Comparison of ENCODE assay signal across 9 cellular contexts in the genomic region with DNA sequence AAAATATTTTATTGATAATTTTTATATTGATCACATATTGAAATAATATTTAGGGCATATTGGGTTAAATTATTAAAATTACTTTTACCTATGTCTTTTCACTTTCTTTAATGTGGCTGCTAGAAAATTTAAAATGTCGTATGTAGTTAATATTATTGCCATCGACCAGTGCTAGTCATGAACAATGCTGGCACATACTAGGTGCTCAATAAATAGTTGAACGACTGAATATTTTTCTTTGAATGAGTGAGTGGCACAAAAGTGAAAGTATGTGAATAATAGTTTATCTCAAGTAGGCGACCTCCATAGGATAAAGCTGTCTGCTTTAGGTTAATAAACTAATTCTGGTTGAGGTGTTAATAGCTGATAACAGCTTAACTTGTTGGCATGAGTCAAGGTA.
DNase-seq lines count a peak whose midpoint lies in the region; ATAC-seq and TF ChIP-seq lines count a peak whose summit lies in the region.
"Had no signal": no experiment of that assay in that cellular context is flagged by ENCODE, and none has a peak within 500 bp of the region (broad histone marks: within the 10 kb centered on the region; RNA-seq: fewer than 3 reads in every experiment).

No MANE protein-coding gene starts in this region.

- H3K27ac Mint-ChIP-seq in effector memory CD8-positive, alpha-beta T cell: peak overlapping the region; percentile 79 to 94
- H3K27ac Mint-ChIP-seq in osteocyte (ENCODE audit: unreplicated experiment): peak overlapping the region; percentile 71

- H4K20me1 ChIP-seq in SK-N-SH (ENCODE audit: insufficient read depth): no peaks in the 10 kb centered on the region
- no peaks in the 10 kb centered on the region for H4K20me1 ChIP-seq in PC-3 (ENCODE audit: low read length)

- WGBS in SK-N-SH (ENCODE audit: low lambda C conversion rate): 82% methylated on average over 4 of the region's 4 CpGs

- DNase-seq in SK-N-SH: no peak
- no peak for DNase-seq in PC-3
- no peak for DNase-seq in effector memory CD8-positive, alpha-beta T cell
- no peak for DNase-seq in osteocyte (ENCODE audit: extremely low spot score, unreplicated experiment)
- no peak for DNase-seq in GM20000 (ENCODE audit: low spot score)
- no peak for DNase-seq in A172 (ENCODE audit: low spot score)

- H3K27ac ChIP-seq in SK-N-SH (ENCODE audit: low read depth in 2 of 2, low read length in 1 of 2) (peak overlapping the region in 1 of 2 experiments; percentile 37; a peak in 1 of 4 replicates), PC-3 (ENCODE audit: low read length) (no peak overlapping the region)
- H3K27ac ChIP-seq: 22Rv1 had no signal

- H3K9me2 ChIP-seq in SK-N-SH (no peaks in the 10 kb centered on the region), PC-3 (replicated peaks; ENCODE audit: low read length) (no peaks in the 10 kb centered on the region)

- no peaks in the 10 kb centered on the region for H3K27me3 ChIP-seq in SK-N-SH (ENCODE audit: insufficient read depth)
- no peaks in the 10 kb centered on the region for H3K27me3 ChIP-seq in PC-3 (ENCODE audit: low read length)

- no peak for TF ChIP-seq EP300 in SK-N-SH (IDR thresholded peaks at IDR 0.05; ENCODE audit: borderline replicate concordance in 1 of 2, low read depth in 1 of 2, low read length in 1 of 2)

- TF ChIP-seq CTCF in SK-N-SH (IDR thresholded peaks at IDR 0.05) (no peak), PC-3 (conservative IDR thresholded peaks at IDR 0.05; ENCODE audit: low read depth, low read length) (no peak), osteocyte (IDR thresholded peaks at IDR 0.05) (no peak), GM20000 (IDR thresholded peaks at IDR 0.05; ENCODE audit: extremely low read depth, missing control alignments) (no peak)

- H3F3A ChIP-seq in SK-N-SH (replicated peaks; ENCODE audit: insufficient read depth) (peaks cover 35% of the 10 kb centered on the region), PC-3 (ENCODE audit: low read length, unreplicated experiment) (peaks cover 14% of the 10 kb centered on the region)

- intact Hi-C loops in PC-3 (cut with micrococcal nuclease): loop anchor here (10.0 kb wide), 3 partner anchors 299 to 549 kb away; no protein-coding TSS in a partner anchor

- CTCF ChIA-PET in SK-N-SH (lab: Yijun Ruan, JAX): interaction anchor here (0.6 to 1.1 kb wide), 2 partner anchors 550 to 553 kb away, joined by 3 read pairs; no protein-coding TSS in a partner anchor
- CTCF ChIA-PET in PC-3 (lab: Charles Lee): no interaction called here

- H3K9ac ChIP-seq in SK-N-SH: peak overlapping the region; percentile 47; the same call in 1 of the 2 replicates
- H3K9ac ChIP-seq in PC-3 (ENCODE audit: low read length): peak overlapping the region; percentile 63

- ATAC-seq in SK-N-SH treated with all-trans-retinoic acid at 6 μM for 48 hours: no peak
- ATAC-seq in PC-3: no peak
- no peak for ATAC-seq in effector memory CD8-positive, alpha-beta T cell (replicated peaks)
- ATAC-seq in HG02763 (IDR thresholded peaks at IDR 0.05; ENCODE audit: unreplicated experiment): no peak

- H3K4me3 ChIP-seq in SK-N-SH (ENCODE audit: low read depth in 2 of 2, low read length in 1 of 2) (no peak overlapping the region; a peak in 1 of 4 replicates), PC-3 (ENCODE audit: low read length) (peak overlapping the region; percentile 68)

- no peak for TF ChIP-seq RAD21 in SK-N-SH (IDR thresholded peaks at IDR 0.05; ENCODE audit: low read length)

- H3K27me3 Mint-ChIP-seq in effector memory CD8-positive, alpha-beta T cell: no peaks in the 10 kb centered on the region
- H3K27me3 Mint-ChIP-seq in osteocyte (ENCODE audit: unreplicated experiment): no peaks in the 10 kb centered on the region

- H3K4me1 Mint-ChIP-seq in effector memory CD8-positive, alpha-beta T cell (ENCODE audit: low read depth in 2 of 2): peaks cover 15 to 21% of the 10 kb centered on the region in 2 donors
- peaks cover 52% of the 10 kb centered on the region for H3K4me1 Mint-ChIP-seq in osteocyte (ENCODE audit: unreplicated experiment)

- H3K9me3 ChIP-seq in SK-N-SH (no peaks in the 10 kb centered on the region), PC-3 (ENCODE audit: low read length) (no peaks in the 10 kb centered on the region)

- H3K36me3 ChIP-seq in SK-N-SH (replicated peaks in 1 of 2; ENCODE audit: control insufficient read depth in 1 of 2, insufficient read depth in 2 of 2, low read length in 1 of 2) (no peaks in the 10 kb centered on the region), PC-3 (ENCODE audit: low read depth, low read length) (no peaks in the 10 kb centered on the region)

- POLR2A ChIA-PET in SK-N-SH (lab: Yijun Ruan, JAX) (no interaction called here), PC-3 (lab: Charles Lee; ENCODE audit: unreplicated experiment) (no interaction called here)

- H3K4me1 ChIP-seq in SK-N-SH (ENCODE audit: control insufficient read depth in 1 of 2, insufficient read depth in 2 of 2, low read depth in 1 of 2, low read length in 1 of 2) (peaks cover 5 to 29% of the 10 kb centered on the region in 2 experiments), PC-3 (ENCODE audit: insufficient read depth, low read length) (peaks cover 62% of the 10 kb centered on the region)

- H3K4me2 ChIP-seq in SK-N-SH (peak overlapping the region; percentile 46; the same call in 1 of the 2 replicates), PC-3 (ENCODE audit: low read length) (peak overlapping the region; percentile 92)

- no peaks in the 10 kb centered on the region for H3K9me3 Mint-ChIP-seq in effector memory CD8-positive, alpha-beta T cell
- H3K9me3 Mint-ChIP-seq in osteocyte (ENCODE audit: unreplicated experiment): no peaks in the 10 kb centered on the region

- H2AFZ ChIP-seq in SK-N-SH (ENCODE audit: low read depth): no peak overlapping the region
- H2AFZ ChIP-seq in PC-3 (ENCODE audit: low read length): peak overlapping the region; percentile 91

- peak overlapping the region; percentile 84 to 92 for H3K4me3 Mint-ChIP-seq in effector memory CD8-positive, alpha-beta T cell
- H3K4me3 Mint-ChIP-seq in osteocyte (ENCODE audit: unreplicated experiment): no peak overlapping the region

- H3K36me3 Mint-ChIP-seq in effector memory CD8-positive, alpha-beta T cell (ENCODE audit: insufficient read depth): no peaks in the 10 kb centered on the region
- no peaks in the 10 kb centered on the region for H3K36me3 Mint-ChIP-seq in osteocyte (ENCODE audit: unreplicated experiment)

- BruUV-seq in PC-3 (replicated peaks; lab: Mats Ljungman, UMichigan): TSS peak; percentile 30

- H3K79me2 ChIP-seq in SK-N-SH (ENCODE audit: insufficient read depth): no peaks in the 10 kb centered on the region
- peaks cover 4% of the 10 kb centered on the region; the same call in 1 of the 2 replicates for H3K79me2 ChIP-seq in PC-3 (ENCODE audit: low read length)

TF ChIP-seq in SK-N-SH, 30 proteins besides CTCF, POLR2A, EP300 and RAD21 (continues in another document):
- TF ChIP-seq, protein P1, sequence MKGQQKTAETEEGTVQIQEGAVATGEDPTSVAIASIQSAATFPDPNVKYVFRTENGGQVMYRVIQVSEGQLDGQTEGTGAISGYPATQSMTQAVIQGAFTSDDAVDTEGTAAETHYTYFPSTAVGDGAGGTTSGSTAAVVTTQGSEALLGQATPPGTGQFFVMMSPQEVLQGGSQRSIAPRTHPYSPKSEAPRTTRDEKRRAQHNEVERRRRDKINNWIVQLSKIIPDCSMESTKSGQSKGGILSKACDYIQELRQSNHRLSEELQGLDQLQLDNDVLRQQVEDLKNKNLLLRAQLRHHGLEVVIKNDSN (IDR thresholded peaks at IDR 0.05; ENCODE audit: borderline replicate concordance, low read depth): no peak
- TF ChIP-seq TCF12 (IDR thresholded peaks at IDR 0.05) (no peak), RFX5 (IDR thresholded peaks at IDR 0.05; ENCODE audit: low read length) (no peak), SIN3A (IDR thresholded peaks at IDR 0.05; ENCODE audit: borderline replicate concordance, low read depth, low read length) (no peak)

TF ChIP-seq in SK-N-SH treated with all-trans-retinoic acid at 6 μM for 48 hours, 23 proteins besides CTCF, POLR2A, EP300 and RAD21 (continues in another document):
- TF ChIP-seq ISL1 (CRISPR knock-in tag; IDR thresholded peaks at IDR 0.05): no peak
- no peak for TF ChIP-seq RARB (CRISPR knock-in tag; IDR thresholded peaks at IDR 0.05)
- TF ChIP-seq ZFP30 (CRISPR knock-in tag; IDR thresholded peaks at IDR 0.05): no peak
- TF ChIP-seq, protein P2, sequence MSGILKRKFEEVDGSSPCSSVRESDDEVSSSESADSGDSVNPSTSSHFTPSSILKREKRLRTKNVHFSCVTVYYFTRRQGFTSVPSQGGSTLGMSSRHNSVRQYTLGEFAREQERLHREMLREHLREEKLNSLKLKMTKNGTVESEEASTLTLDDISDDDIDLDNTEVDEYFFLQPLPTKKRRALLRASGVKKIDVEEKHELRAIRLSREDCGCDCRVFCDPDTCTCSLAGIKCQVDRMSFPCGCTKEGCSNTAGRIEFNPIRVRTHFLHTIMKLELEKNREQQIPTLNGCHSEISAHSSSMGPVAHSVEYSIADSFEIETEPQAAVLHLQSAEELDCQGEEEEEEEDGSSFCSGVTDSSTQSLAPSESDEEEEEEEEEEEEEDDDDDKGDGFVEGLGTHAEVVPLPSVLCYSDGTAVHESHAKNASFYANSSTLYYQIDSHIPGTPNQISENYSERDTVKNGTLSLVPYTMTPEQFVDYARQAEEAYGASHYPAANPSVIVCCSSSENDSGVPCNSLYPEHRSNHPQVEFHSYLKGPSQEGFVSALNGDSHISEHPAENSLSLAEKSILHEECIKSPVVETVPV (CRISPR knock-in tag; IDR thresholded peaks at IDR 0.05): no peak
- no peak for TF ChIP-seq ESRRG (CRISPR knock-in tag; IDR thresholded peaks at IDR 0.05)
- no peak for TF ChIP-seq ARNTL (CRISPR knock-in tag; IDR thresholded peaks at IDR 0.05; ENCODE audit: borderline replicate concordance, low read depth)
- TF ChIP-seq BACH2 (CRISPR knock-in tag; IDR thresholded peaks at IDR 0.05; ENCODE audit: borderline replicate concordance): no peak
- TF ChIP-seq, protein P3, sequence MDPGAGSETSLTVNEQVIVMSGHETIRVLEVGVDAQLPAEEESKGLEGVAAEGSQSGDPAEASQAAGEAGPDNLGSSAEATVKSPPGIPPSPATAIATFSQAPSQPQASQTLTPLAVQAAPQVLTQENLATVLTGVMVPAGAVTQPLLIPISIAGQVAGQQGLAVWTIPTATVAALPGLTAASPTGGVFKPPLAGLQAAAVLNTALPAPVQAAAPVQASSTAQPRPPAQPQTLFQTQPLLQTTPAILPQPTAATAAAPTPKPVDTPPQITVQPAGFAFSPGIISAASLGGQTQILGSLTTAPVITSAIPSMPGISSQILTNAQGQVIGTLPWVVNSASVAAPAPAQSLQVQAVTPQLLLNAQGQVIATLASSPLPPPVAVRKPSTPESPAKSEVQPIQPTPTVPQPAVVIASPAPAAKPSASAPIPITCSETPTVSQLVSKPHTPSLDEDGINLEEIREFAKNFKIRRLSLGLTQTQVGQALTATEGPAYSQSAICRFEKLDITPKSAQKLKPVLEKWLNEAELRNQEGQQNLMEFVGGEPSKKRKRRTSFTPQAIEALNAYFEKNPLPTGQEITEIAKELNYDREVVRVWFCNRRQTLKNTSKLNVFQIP (CRISPR knock-in tag; IDR thresholded peaks at IDR 0.05; ENCODE audit: borderline replicate concordance, low read depth): no peak
- TF ChIP-seq SNAI2 (CRISPR knock-in tag; IDR thresholded peaks at IDR 0.05): no peak
